7 cellular contexts compared by ENCODE assay signal in the genomic region with DNA sequence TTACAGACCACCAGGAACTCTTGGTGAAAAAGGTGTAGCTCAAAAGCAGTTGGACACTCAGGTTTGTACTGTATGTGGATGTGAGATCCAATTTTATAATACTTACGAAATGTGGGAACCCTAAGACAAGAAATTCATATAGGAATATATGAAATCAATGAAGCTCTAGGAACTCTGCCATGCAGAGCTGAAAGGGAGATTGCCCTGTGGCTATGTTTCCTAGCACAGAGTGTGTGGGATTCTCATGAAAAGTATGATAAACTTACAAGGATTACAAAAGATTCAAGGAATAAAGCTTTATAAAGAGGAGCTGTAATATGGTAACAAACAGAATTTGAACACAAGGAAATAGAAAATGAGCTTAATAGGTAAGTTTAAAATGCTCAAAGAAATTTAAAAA.
"Had no signal": no experiment of that assay in that cellular context is flagged by ENCODE, and none has a peak within 500 bp of the region (broad histone marks: within the 10 kb centered on the region; RNA-seq: fewer than 3 reads in every experiment).

No MANE protein-coding gene starts in this region.

- FAIRE-seq: G401.6, GM12878, GM12892, GM18507, GM19239 had no signal

- DNase-seq: GDM1, GF-D8 had no signal

- ATAC-seq: GM12878 had no signal

- H3K4me3 ChIP-seq: GM12878 had no signal
